Comparison of ENCODE assay signal across 20 cellular contexts in genomic region chr13:22562116-22562515, GRCh38.
"Had no signal": no experiment of that assay in that cellular context is flagged by ENCODE, and none has a peak within 500 bp of the region (broad histone marks: within the 10 kb centered on the region; RNA-seq: fewer than 3 reads in every experiment).

No MANE protein-coding gene starts in this region.

- DNase-seq: activated CD4-positive, alpha-beta T cell treated with anti-CD3 and anti-CD28 coated beads, Interleukin-2, amount 10 ng/mL, durations not matched to agents 24 days and 14 days; activated CD4-positive, alpha-beta T cell treated with anti-CD3 and anti-CD28 coated beads, Interleukin-2, amount 50 U/mL, for 4 hours; activated CD8-positive, alpha-beta T cell treated with anti-CD3 and anti-CD28 coated beads, Interleukin-2, amount 10 ng/mL, durations not matched to agents 7 days and 5 days; activated gamma-delta T cell; activated naive CD4-positive, alpha-beta T cell treated with Interleukin-2 at 50 U/mL for 16 hours; activated naive CD8-positive, alpha-beta T cell treated with anti-CD3 and anti-CD28 coated beads, Interleukin-2, amount 10 ng/mL, durations not matched to agents 7 days and 5 days; activated T-cell treated with anti-CD3 and anti-CD28 coated beads, Interleukin-2, amount 50 U/mL, for 24 hours; amygdala; Karpas-422; KBM-7; NCI-H1436 treated with DMSO at 0.1 percent for 48 hours; NCI-H1694 treated with DMSO at 0.1 percent for 48 hours; NCI-H2029 treated with DMSO at 0.1 percent for 48 hours; NCI-H446 treated with DMSO at 0.1 percent for 48 hours; NCI-H526; RPMI8226 had no signal

- H3K36me3 ChIP-seq: ascending aorta, cardiac muscle cell, SJSA1 had no signal

- H3K27ac ChIP-seq: ascending aorta, cardiac muscle cell, SJSA1 had no signal

- H3K4me1 ChIP-seq: ascending aorta, SJSA1 had no signal

- H3K4me3 ChIP-seq: ascending aorta, cardiac muscle cell, SJSA1 had no signal

- H3K27me3 ChIP-seq: ascending aorta, cardiac muscle cell, SJSA1 had no signal

- ATAC-seq: activated CD8-positive, alpha-beta T cell treated with anti-CD3 and anti-CD28 coated beads, Interleukin-2, amount 10 ng/mL, durations not matched to agents 7 days and 5 days; Panc1 had no signal

- H3K9me3 ChIP-seq: ascending aorta, SJSA1 had no signal
